Comparison of ENCODE assay signal across 1 cellular context in genomic region chr7:137345799-137346449, GRCh38.
TF ChIP-seq lines count a peak whose summit lies in the region.

No MANE protein-coding gene starts in this region.

TF ChIP-seq in K562, 482 proteins besides CTCF, POLR2A, EP300 and RAD21 (continued from another document and continues in another):
- TF ChIP-seq CLOCK (CRISPR knock-in tag; IDR thresholded peaks at IDR 0.05; ENCODE audit: borderline replicate concordance) (0 out of 2 replicates have a peak, but pooled peaks have one; percentile 43), DDX20 (tag; IDR thresholded peaks at IDR 0.05; ENCODE audit: low read depth) (peak; percentile 80), ZNF408 (CRISPR knock-in tag; IDR thresholded peaks at IDR 0.05; ENCODE audit: low read depth) (no peak), JUN (IDR thresholded peaks at IDR 0.05; ENCODE audit: borderline replicate concordance, low read depth, low read length) (no peak), JUN (CRISPR knock-in tag; IDR thresholded peaks at IDR 0.05; ENCODE audit: borderline replicate concordance) (no peak), ZNF57 (CRISPR knock-in tag; IDR thresholded peaks at IDR 0.05) (peak; percentile 85; the same call in 1 of the 2 replicates), SMAD2 (IDR thresholded peaks at IDR 0.05; ENCODE audit: low read depth, low read length) (no peak), CREM (IDR thresholded peaks at IDR 0.05; ENCODE audit: low read depth) (no peak), PBX2 (CRISPR knock-in tag; IDR thresholded peaks at IDR 0.05; ENCODE audit: low read depth) (no peak), PBX2 (tag; conservative IDR thresholded peaks at IDR 0.05; ENCODE audit: low read depth) (no peak), STAT5B (CRISPR knock-in tag; IDR thresholded peaks at IDR 0.05) (no peak), LEF1 (IDR thresholded peaks at IDR 0.05) (no peak), SAP30 (IDR thresholded peaks at IDR 0.05; ENCODE audit: borderline replicate concordance, insufficient read depth, low read depth, low read length, poor library complexity, severe bottlenecking) (no peak), GABPA (tag; conservative IDR thresholded peaks at IDR 0.05; ENCODE audit: low read depth) (no peak; the same call in 1 of the 2 replicates), CSDE1 (IDR thresholded peaks at IDR 0.05) (no peak), KLF1 (tag; IDR thresholded peaks at IDR 0.05) (no peak), TBL1XR1 (IDR thresholded peaks at IDR 0.05; ENCODE audit: low read length in 2 of 2) (no peak), ZBTB7A (IDR thresholded peaks at IDR 0.05; ENCODE audit: borderline replicate concordance, control insufficient read depth, low read depth, low read length) (no peak), MAZ (CRISPR knock-in tag; conservative IDR thresholded peaks at IDR 0.05 in 1 of 2, IDR thresholded peaks at IDR 0.05 in 1 of 2) (peak in 1 of 2 experiments; percentile 92; a peak in 2 of 4 replicates), HSF4 (CRISPR knock-in tag; IDR thresholded peaks at IDR 0.05; ENCODE audit: borderline replicate concordance) (no peak), ZNF232 (CRISPR knock-in tag; IDR thresholded peaks at IDR 0.05) (no peak), TGIF2 (CRISPR knock-in tag; IDR thresholded peaks at IDR 0.05) (no peak), TEAD4 (IDR thresholded peaks at IDR 0.05; ENCODE audit: low read length) (no peak), TEAD4 (CRISPR knock-in tag; IDR thresholded peaks at IDR 0.05; ENCODE audit: borderline replicate concordance) (no peak), NR2C2 (CRISPR knock-in tag; IDR thresholded peaks at IDR 0.05) (no peak), NR2C2 (tag; IDR thresholded peaks at IDR 0.05) (peak; percentile 59; the same call in 1 of the 2 replicates), NONO (IDR thresholded peaks at IDR 0.05; ENCODE audit: low read depth in 2 of 2, low read length in 1 of 2) (no peak), CBFA2T3 (IDR thresholded peaks at IDR 0.05) (no peak), MAFG (tag; conservative IDR thresholded peaks at IDR 0.05) (no peak), ELK3 (CRISPR knock-in tag; IDR thresholded peaks at IDR 0.05) (peak; percentile 71; the same call in 1 of the 2 replicates), MECOM (CRISPR knock-in tag; IDR thresholded peaks at IDR 0.05) (no peak), MAFF (IDR thresholded peaks at IDR 0.05; ENCODE audit: low read length) (no peak), FOXJ2 (tag; IDR thresholded peaks at IDR 0.05) (no peak), MCM3 (IDR thresholded peaks at IDR 0.05) (no peak), SLC30A9 (CRISPR knock-in tag; IDR thresholded peaks at IDR 0.05) (no peak), PURB (CRISPR knock-in tag; IDR thresholded peaks at IDR 0.05; ENCODE audit: low read depth) (no peak), COPS2 (conservative IDR thresholded peaks at IDR 0.05) (no peak), GABPB1 (CRISPR knock-in tag; IDR thresholded peaks at IDR 0.05) (no peak), RBFOX2 (IDR thresholded peaks at IDR 0.05; ENCODE audit: low read depth, low read length) (no peak), ZNF311 (CRISPR knock-in tag; IDR thresholded peaks at IDR 0.05) (peak; percentile 95), PML (IDR thresholded peaks at IDR 0.05; ENCODE audit: low read length) (no peak), ZNF23 (CRISPR knock-in tag; IDR thresholded peaks at IDR 0.05) (peak; percentile 79; the same call in 1 of the 2 replicates), ILK (tag; IDR thresholded peaks at IDR 0.05; ENCODE audit: borderline replicate concordance, low read depth) (no peak), ZNF766 (CRISPR knock-in tag; conservative IDR thresholded peaks at IDR 0.05) (peak; percentile 69)
- TF ChIP-seq, protein P1, sequence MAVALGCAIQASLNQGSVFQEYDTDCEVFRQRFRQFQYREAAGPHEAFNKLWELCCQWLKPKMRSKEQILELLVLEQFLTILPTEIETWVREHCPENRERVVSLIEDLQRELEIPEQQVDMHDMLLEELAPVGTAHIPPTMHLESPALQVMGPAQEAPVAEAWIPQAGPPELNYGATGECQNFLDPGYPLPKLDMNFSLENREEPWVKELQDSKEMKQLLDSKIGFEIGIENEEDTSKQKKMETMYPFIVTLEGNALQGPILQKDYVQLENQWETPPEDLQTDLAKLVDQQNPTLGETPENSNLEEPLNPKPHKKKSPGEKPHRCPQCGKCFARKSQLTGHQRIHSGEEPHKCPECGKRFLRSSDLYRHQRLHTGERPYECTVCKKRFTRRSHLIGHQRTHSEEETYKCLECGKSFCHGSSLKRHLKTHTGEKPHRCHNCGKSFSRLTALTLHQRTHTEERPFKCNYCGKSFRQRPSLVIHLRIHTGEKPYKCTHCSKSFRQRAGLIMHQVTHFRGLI (CRISPR knock-in tag; IDR thresholded peaks at IDR 0.05) = peak; percentile 98
- TF ChIP-seq, protein P2, sequence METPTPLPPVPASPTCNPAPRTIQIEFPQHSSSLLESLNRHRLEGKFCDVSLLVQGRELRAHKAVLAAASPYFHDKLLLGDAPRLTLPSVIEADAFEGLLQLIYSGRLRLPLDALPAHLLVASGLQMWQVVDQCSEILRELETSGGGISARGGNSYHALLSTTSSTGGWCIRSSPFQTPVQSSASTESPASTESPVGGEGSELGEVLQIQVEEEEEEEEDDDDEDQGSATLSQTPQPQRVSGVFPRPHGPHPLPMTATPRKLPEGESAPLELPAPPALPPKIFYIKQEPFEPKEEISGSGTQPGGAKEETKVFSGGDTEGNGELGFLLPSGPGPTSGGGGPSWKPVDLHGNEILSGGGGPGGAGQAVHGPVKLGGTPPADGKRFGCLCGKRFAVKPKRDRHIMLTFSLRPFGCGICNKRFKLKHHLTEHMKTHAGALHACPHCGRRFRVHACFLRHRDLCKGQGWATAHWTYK (CRISPR knock-in tag; IDR thresholded peaks at IDR 0.05) = peak; percentile 98
- TF ChIP-seq, protein P3, sequence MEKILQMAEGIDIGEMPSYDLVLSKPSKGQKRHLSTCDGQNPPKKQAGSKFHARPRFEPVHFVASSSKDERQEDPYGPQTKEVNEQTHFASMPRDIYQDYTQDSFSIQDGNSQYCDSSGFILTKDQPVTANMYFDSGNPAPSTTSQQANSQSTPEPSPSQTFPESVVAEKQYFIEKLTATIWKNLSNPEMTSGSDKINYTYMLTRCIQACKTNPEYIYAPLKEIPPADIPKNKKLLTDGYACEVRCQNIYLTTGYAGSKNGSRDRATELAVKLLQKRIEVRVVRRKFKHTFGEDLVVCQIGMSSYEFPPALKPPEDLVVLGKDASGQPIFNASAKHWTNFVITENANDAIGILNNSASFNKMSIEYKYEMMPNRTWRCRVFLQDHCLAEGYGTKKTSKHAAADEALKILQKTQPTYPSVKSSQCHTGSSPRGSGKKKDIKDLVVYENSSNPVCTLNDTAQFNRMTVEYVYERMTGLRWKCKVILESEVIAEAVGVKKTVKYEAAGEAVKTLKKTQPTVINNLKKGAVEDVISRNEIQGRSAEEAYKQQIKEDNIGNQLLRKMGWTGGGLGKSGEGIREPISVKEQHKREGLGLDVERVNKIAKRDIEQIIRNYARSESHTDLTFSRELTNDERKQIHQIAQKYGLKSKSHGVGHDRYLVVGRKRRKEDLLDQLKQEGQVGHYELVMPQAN (IDR thresholded peaks at IDR 0.05; ENCODE audit: borderline replicate concordance) = no peak
- TF ChIP-seq, protein P4, sequence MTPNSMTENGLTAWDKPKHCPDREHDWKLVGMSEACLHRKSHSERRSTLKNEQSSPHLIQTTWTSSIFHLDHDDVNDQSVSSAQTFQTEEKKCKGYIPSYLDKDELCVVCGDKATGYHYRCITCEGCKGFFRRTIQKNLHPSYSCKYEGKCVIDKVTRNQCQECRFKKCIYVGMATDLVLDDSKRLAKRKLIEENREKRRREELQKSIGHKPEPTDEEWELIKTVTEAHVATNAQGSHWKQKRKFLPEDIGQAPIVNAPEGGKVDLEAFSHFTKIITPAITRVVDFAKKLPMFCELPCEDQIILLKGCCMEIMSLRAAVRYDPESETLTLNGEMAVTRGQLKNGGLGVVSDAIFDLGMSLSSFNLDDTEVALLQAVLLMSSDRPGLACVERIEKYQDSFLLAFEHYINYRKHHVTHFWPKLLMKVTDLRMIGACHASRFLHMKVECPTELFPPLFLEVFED (CRISPR knock-in tag; conservative IDR thresholded peaks at IDR 0.05) = no peak
- TF ChIP-seq, protein P5, sequence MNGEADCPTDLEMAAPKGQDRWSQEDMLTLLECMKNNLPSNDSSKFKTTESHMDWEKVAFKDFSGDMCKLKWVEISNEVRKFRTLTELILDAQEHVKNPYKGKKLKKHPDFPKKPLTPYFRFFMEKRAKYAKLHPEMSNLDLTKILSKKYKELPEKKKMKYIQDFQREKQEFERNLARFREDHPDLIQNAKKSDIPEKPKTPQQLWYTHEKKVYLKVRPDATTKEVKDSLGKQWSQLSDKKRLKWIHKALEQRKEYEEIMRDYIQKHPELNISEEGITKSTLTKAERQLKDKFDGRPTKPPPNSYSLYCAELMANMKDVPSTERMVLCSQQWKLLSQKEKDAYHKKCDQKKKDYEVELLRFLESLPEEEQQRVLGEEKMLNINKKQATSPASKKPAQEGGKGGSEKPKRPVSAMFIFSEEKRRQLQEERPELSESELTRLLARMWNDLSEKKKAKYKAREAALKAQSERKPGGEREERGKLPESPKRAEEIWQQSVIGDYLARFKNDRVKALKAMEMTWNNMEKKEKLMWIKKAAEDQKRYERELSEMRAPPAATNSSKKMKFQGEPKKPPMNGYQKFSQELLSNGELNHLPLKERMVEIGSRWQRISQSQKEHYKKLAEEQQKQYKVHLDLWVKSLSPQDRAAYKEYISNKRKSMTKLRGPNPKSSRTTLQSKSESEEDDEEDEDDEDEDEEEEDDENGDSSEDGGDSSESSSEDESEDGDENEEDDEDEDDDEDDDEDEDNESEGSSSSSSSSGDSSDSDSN (IDR thresholded peaks at IDR 0.05; ENCODE audit: borderline replicate concordance in 1 of 2, low read depth in 2 of 2, low read length in 2 of 2) = no peak
- TF ChIP-seq, protein P6, sequence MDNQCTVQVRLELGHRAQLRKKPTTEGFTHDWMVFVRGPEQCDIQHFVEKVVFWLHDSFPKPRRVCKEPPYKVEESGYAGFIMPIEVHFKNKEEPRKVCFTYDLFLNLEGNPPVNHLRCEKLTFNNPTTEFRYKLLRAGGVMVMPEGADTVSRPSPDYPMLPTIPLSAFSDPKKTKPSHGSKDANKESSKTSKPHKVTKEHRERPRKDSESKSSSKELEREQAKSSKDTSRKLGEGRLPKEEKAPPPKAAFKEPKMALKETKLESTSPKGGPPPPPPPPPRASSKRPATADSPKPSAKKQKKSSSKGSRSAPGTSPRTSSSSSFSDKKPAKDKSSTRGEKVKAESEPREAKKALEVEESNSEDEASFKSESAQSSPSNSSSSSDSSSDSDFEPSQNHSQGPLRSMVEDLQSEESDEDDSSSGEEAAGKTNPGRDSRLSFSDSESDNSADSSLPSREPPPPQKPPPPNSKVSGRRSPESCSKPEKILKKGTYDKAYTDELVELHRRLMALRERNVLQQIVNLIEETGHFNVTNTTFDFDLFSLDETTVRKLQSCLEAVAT (IDR thresholded peaks at IDR 0.05) = no peak
- TF ChIP-seq, protein P7, sequence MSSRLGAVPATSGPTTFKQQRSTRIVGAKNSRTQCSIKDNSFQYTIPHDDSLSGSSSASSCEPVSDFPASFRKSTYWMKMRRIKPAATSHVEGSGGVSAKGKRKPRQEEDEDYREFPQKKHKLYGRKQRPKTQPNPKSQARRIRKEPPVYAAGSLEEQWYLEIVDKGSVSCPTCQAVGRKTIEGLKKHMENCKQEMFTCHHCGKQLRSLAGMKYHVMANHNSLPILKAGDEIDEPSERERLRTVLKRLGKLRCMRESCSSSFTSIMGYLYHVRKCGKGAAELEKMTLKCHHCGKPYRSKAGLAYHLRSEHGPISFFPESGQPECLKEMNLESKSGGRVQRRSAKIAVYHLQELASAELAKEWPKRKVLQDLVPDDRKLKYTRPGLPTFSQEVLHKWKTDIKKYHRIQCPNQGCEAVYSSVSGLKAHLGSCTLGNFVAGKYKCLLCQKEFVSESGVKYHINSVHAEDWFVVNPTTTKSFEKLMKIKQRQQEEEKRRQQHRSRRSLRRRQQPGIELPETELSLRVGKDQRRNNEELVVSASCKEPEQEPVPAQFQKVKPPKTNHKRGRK (tag; IDR thresholded peaks at IDR 0.05) = no peak
